8 cellular contexts compared by ENCODE assay signal in genomic region chr5:159262859-159263568, GRCh38. TPM values are rescaled to one million over a fixed set of nuclear protein-coding genes. Genes with fewer than 3 reads are reported as not detected.
DNase-seq lines count a peak whose midpoint lies in the region; ATAC-seq and TF ChIP-seq lines count a peak whose summit lies in the region.

Gene UBLCP1 (plus strand): TSS chr5:159263290. CDS start chr5:159268916, 5,626 bp downstream.

- H3K4me3 ChIP-seq in left ventricle myocardium inferior (peak within 1 kb of the TSS; percentile 89), prostate gland (peak within 1 kb of the TSS; percentile 72 to 99)

- H3K36me3 ChIP-seq in left ventricle myocardium inferior: no peaks in the 10 kb centered on the region
- H3K36me3 ChIP-seq in prostate gland: no peaks in the 10 kb centered on the region

- H3K27ac ChIP-seq in left ventricle myocardium inferior (replicated peaks) (peak within 1 kb of the TSS; percentile 94), prostate gland (peak within 1 kb of the TSS; percentile 89)

- H3K27me3 ChIP-seq in left ventricle myocardium inferior (ENCODE audit: low read depth): no peaks in the 10 kb centered on the region
- no peaks in the 10 kb centered on the region for H3K27me3 ChIP-seq in prostate gland (replicated peaks; ENCODE audit: insufficient read depth)

- H3K27me3 Mint-ChIP-seq in T-helper 1 cell treated with Interleukin-12 subunit alpha and Interleukin-12 subunit beta and Interleukin-4 antibody, amounts not matched to agents 30 μg/mL and 1 μg/mL, for 36 hours (ENCODE audit: low read depth): peaks cover 11% of the 10 kb centered on the region

- peak; percentile 23 for TF ChIP-seq POLR2A in prostate gland (IDR thresholded peaks at IDR 0.05)

- DNase-seq in NCI-H1694 treated with DMSO at 0.1 percent for 48 hours (lab: John Stamatoyannopoulos, UW): peak; percentile 64
- DNase-seq in amniotic stem cell (lab: John Stamatoyannopoulos, UW): peak; percentile 53
- peak; percentile 80 for DNase-seq in left ventricle myocardium inferior
- DNase-seq in prostate gland (ENCODE audit: low spot score): peak; percentile 72
- DNase-seq in ureter (ENCODE audit: low spot score): peak; percentile 78

- TF ChIP-seq CTCF in left ventricle myocardium inferior (IDR thresholded peaks at IDR 0.05; ENCODE audit: borderline replicate concordance): no peak
- no peak for TF ChIP-seq CTCF in prostate gland (IDR thresholded peaks at IDR 0.05)

- peaks cover 19% of the 10 kb centered on the region for H3K4me1 Mint-ChIP-seq in T-helper 1 cell treated with Interleukin-12 subunit alpha and Interleukin-12 subunit beta and Interleukin-4 antibody, amounts not matched to agents 30 μg/mL and 1 μg/mL, for 36 hours (ENCODE audit: low read depth)

- peak within 1 kb of the TSS; percentile 95 for H3K27ac Mint-ChIP-seq in T-helper 1 cell treated with Interleukin-12 subunit alpha and Interleukin-12 subunit beta and Interleukin-4 antibody, amounts not matched to agents 30 μg/mL and 1 μg/mL, for 36 hours

- ATAC-seq in GM18499 (IDR thresholded peaks at IDR 0.05; ENCODE audit: insufficient read depth, unreplicated experiment) (peak; percentile 62), HG02884 (IDR thresholded peaks at IDR 0.05; ENCODE audit: unreplicated experiment) (peak; percentile 95)

- intact Hi-C loops in left ventricle myocardium inferior (cut with micrococcal nuclease): loop anchor here (10.0 kb wide), 2 partner anchors 48 to 108 kb away; no protein-coding TSS in a partner anchor
- intact Hi-C loops in prostate gland (cut with DNase I): loop anchor here (5.0 kb wide), 2 partner anchors 56 to 106 kb away; partner anchors contain the start of gene RNF145

- H3K36me3 Mint-ChIP-seq in T-helper 1 cell treated with Interleukin-12 subunit alpha and Interleukin-12 subunit beta and Interleukin-4 antibody, amounts not matched to agents 30 μg/mL and 1 μg/mL, for 36 hours (ENCODE audit: low read depth): peaks cover 28% of the 10 kb centered on the region

- H3K4me3 Mint-ChIP-seq in T-helper 1 cell treated with Interleukin-12 subunit alpha and Interleukin-12 subunit beta and Interleukin-4 antibody, amounts not matched to agents 30 μg/mL and 1 μg/mL, for 36 hours: peak within 1 kb of the TSS; percentile 93

- WGBS in prostate gland: under 1% methylated on average over 51 of the region's 54 CpGs

- H3K4me1 ChIP-seq in left ventricle myocardium inferior: peaks cover 33% of the 10 kb centered on the region
- H3K4me1 ChIP-seq in prostate gland (replicated peaks): no peaks in the 10 kb centered on the region

- H3K9me3 ChIP-seq in left ventricle myocardium inferior (replicated peaks) (no peaks in the 10 kb centered on the region), prostate gland (no peaks in the 10 kb centered on the region)

- H3K9me3 Mint-ChIP-seq in T-helper 1 cell treated with Interleukin-12 subunit alpha and Interleukin-12 subunit beta and Interleukin-4 antibody, amounts not matched to agents 30 μg/mL and 1 μg/mL, for 36 hours: peaks cover 14% of the 10 kb centered on the region

RNA-seq across cellular contexts. Expression of gene UBLCP1, which starts in this region (rescaled TPM):
- total RNA-seq in left ventricle myocardium inferior (15.9 TPM), prostate gland (10 to 100 TPM; 17.0 to 22.8 TPM), ureter (28.9 TPM)

Comparison
In these comparisons a context has a peak if more than half of its experiments do, and no peak if none do; other contexts are left out.
1. Peak in every context shown above with its lines: DNase-seq, ATAC-seq, H3K4me3 ChIP-seq and H3K27ac ChIP-seq.